7 cellular contexts compared by ENCODE assay signal in genomic region chr3:125732176-125732575, GRCh38.
A peak's percentile ranks its signal among the peaks of the same experiment; 100 is the strongest.
DNase-seq lines count a peak whose midpoint lies in the region; ATAC-seq and TF ChIP-seq lines count a peak whose summit lies in the region.
"Not testable (repeated sequence)": the region's sequence is repeated elsewhere in the genome, so short reads cannot be mapped to it uniquely, and the experiment has no call there.

No MANE protein-coding gene starts in this region.

- not testable (repeated sequence) for H2AFZ ChIP-seq in HCT116 (ENCODE audit: low read depth, low read length, poor library complexity, severe bottlenecking)

- peak overlapping the region; percentile 37; the same call in 1 of the 2 replicates for H3K4me2 ChIP-seq in HCT116 (ENCODE audit: low read length)

- peak; percentile 93 for DNase-seq in EH (ENCODE audit: low read depth)
- not testable (repeated sequence) for DNase-seq in HCT116 (ENCODE audit: low read depth, low spot score)
- peak; percentile 87 for DNase-seq in M059J (ENCODE audit: low read depth)
- DNase-seq in amniotic epithelial cell (ENCODE audit: low read depth): peak; percentile 11
- peak; percentile 54 to 59 for DNase-seq in cardiac fibroblast (ENCODE audit: low read depth in 2 of 2)
- peak; percentile 29 for DNase-seq in fibroblast of pulmonary artery (ENCODE audit: low read depth)
- DNase-seq in non-pigmented ciliary epithelial cell (ENCODE audit: low read depth): peak; percentile 3

- not testable (repeated sequence) for TF ChIP-seq CTCF in HCT116 (IDR thresholded peaks at IDR 0.05 in 2 of 3, conservative IDR thresholded peaks at IDR 0.05 in 1 of 3; ENCODE audit: borderline replicate concordance in 1 of 3, insufficient read depth in 1 of 3, low read depth in 2 of 3, low read length in 2 of 3); cardiac fibroblast (IDR thresholded peaks at IDR 0.05; ENCODE audit: low read depth, low read length); fibroblast of pulmonary artery (IDR thresholded peaks at IDR 0.05; ENCODE audit: low read length, missing control alignments)

- not testable (repeated sequence) for BruUV-seq in HCT116 (replicated peaks; lab: Mats Ljungman, UMichigan)

- RAD21 ChIA-PET in HCT116 (lab: Charles Lee; ENCODE audit: low non-redundant PET in 1 of 2, low total read pairs in 2 of 2, uncharacterized antibody in 2 of 2, unreplicated experiment in 2 of 2): not testable (repeated sequence)

- not testable (repeated sequence) for H3K9me3 ChIP-seq in HCT116 (ENCODE audit: control insufficient read depth in 1 of 2, insufficient read depth in 1 of 2, low read depth in 1 of 2, low read length in 2 of 2)

- H3K4me3 ChIP-seq in HCT116 (replicated peaks in 1 of 2; ENCODE audit: low read depth in 1 of 2, low read length in 2 of 2); cardiac fibroblast (replicated peaks in 1 of 2; ENCODE audit: low read depth in 2 of 2, low read length in 2 of 2); fibroblast of pulmonary artery (replicated peaks; ENCODE audit: low read depth, low read length): not testable (repeated sequence)

- not testable (repeated sequence) for H3K27ac ChIP-seq in HCT116 (ENCODE audit: low read depth, low read length)

- not testable (repeated sequence) for H3K9me2 ChIP-seq in HCT116 (ENCODE audit: insufficient read depth)

- H3K27me3 ChIP-seq in HCT116 (ENCODE audit: insufficient read depth, low read length): not testable (repeated sequence)

- not testable (repeated sequence) for H3K79me2 ChIP-seq in HCT116 (ENCODE audit: insufficient read depth, low read length)

- H3K4me1 ChIP-seq in HCT116 (ENCODE audit: control insufficient read depth in 1 of 2, insufficient read depth in 2 of 2, low read length in 2 of 2): not testable (repeated sequence)

- TF ChIP-seq POLR2A in HCT116 (IDR thresholded peaks at IDR 0.05; ENCODE audit: borderline replicate concordance, extremely low read depth, insufficient read depth, insufficient read length): not testable (repeated sequence)

- not testable (repeated sequence) for H3K36me3 ChIP-seq in HCT116 (ENCODE audit: control insufficient read depth in 1 of 2, insufficient read depth in 2 of 2, low read length in 2 of 2)

- POLR2A ChIA-PET in HCT116 (lab: Charles Lee): not testable (repeated sequence)

- CTCF ChIA-PET in HCT116 (lab: Charles Lee): not testable (repeated sequence)

- H4K20me1 ChIP-seq in HCT116 (ENCODE audit: insufficient read depth): not testable (repeated sequence)

- intact Hi-C loops in HCT116 (cut with micrococcal nuclease): not testable (repeated sequence)

- TF ChIP-seq RAD21 in HCT116 (IDR thresholded peaks at IDR 0.05; ENCODE audit: low read depth): not testable (repeated sequence)

- H3K9ac ChIP-seq in HCT116 (ENCODE audit: low read length): not testable (repeated sequence)

- ATAC-seq in HCT116: not testable (repeated sequence)
